Comparison of ENCODE assay signal across 22 cellular contexts in the genomic region with DNA sequence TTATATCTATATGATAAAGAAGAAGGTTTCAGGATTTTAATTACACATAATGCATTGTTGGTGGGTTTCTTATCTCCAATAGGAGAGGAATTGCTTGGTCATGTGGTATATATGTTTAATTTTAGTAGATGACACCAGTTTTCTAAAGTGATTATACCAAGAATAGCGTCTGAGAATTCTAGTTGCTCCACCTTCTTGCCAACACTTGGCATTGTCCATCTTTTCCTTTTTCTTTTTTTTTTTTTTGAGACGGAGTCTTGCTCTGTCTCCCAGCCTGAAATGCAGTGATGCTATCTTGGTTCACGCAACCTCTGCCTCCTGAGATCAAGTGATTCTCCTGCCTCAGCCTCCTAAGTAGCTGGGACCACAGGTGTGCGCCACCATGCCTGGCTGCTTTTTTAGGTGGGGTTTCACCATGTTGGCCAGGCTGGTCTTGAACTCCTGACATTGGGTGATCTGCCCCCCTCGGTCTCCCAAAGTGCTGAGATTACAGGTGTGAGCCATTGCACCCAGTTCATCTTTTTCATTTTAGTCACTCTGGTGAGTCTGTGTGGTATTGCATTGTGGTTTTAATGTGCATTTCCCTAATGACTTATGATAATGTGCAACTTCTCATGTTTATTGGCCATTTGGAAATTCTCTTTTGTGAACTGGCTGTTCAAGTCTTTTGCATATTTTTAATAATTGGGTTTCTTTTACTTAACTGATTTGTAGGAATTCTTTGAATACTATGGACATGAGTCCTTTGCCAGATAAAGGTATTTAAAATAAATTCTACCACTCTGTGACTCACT. TPM values are rescaled to one million over a fixed set of nuclear protein-coding genes. Genes with fewer than 3 reads are reported as not detected.
A peak's percentile ranks its signal among the peaks of the same experiment; 100 is the strongest.
DNase-seq lines count a peak whose midpoint lies in the region; ATAC-seq, FAIRE-seq and TF ChIP-seq lines count a peak whose summit lies in the region.
"Had no signal": no experiment of that assay in that cellular context is flagged by ENCODE, and none has a peak within 500 bp of the region (broad histone marks: within the 10 kb centered on the region; RNA-seq: fewer than 3 reads in every experiment).

No MANE protein-coding gene starts in this region.

- DNase-seq in BJ (ENCODE audit: low read depth) (peak; percentile 35), IMR-90 (peak; percentile 69), astrocyte of the hippocampus (ENCODE audit: low read depth, low spot score) (peak; percentile 37), keratinocyte (ENCODE audit: low read depth, low spot score) (peak; percentile 40), pons (ENCODE audit: low spot score) (no peak), right atrium auricular region (ENCODE audit: low spot score) (no peak)
- DNase-seq in activated CD8-positive, alpha-beta T cell treated with anti-CD3 and anti-CD28 coated beads, Interleukin-2, amount 10 ng/mL, durations not matched to agents 7 days and 5 days: no peak
- DNase-seq: activated CD4-positive, alpha-beta T cell treated with anti-CD3 and anti-CD28 coated beads for 4 hours; activated naive CD4-positive, alpha-beta T cell treated with anti-CD3 and anti-CD28 coated beads, Interleukin-2, amount 50 U/mL, for 16 hours; body of pancreas; CD8-positive, alpha-beta memory T cell; DMS153; effector memory CD8-positive, alpha-beta T cell; H9; naive thymus-derived CD4-positive, alpha-beta T cell; NCI-H146; ovary; SHP77 treated with DMSO at 0.1 percent for 48 hours had no signal

- TF ChIP-seq CTCF in BJ (IDR thresholded peaks at IDR 0.05; ENCODE audit: insufficient read depth, low read depth, low read length) (no peak), IMR-90 (conservative IDR thresholded peaks at IDR 0.05; ENCODE audit: low read depth, low read length) (no peak), keratinocyte (optimal IDR thresholded peaks at IDR 0.05 in 1 of 3, IDR thresholded peaks at IDR 0.05 in 1 of 3, conservative IDR thresholded peaks at IDR 0.05 in 1 of 3; ENCODE audit: extremely low read depth in 1 of 3, insufficient read depth in 2 of 3, low read length in 3 of 3) (no peak), right atrium auricular region (IDR thresholded peaks at IDR 0.05) (no peak)

- H3K4me1 Mint-ChIP-seq in activated CD8-positive, alpha-beta T cell treated with anti-CD3 and anti-CD28 coated beads, Interleukin-2, amount 10 ng/mL, durations not matched to agents 7 days and 5 days (ENCODE audit: low read depth): no peaks in the 10 kb centered on the region
- H3K4me1 Mint-ChIP-seq: CD8-positive, alpha-beta memory T cell; H9; naive thymus-derived CD4-positive, alpha-beta T cell had no signal

- dilution Hi-C loops in IMR-90 (cut with HindIII; ENCODE audit: low sequenced_read_pairs, unreplicated experiment): no loop called here
- dilution Hi-C loops in keratinocyte (cut with MboI; ENCODE audit: extremely low pct_ligation_motif_present, low sequenced_read_pairs): no loop called here

- H3K56ac ChIP-seq in IMR-90 (ENCODE audit: extremely low read depth, insufficient read depth, low read length): no peak overlapping the region

- peak overlapping the region; percentile 39; the same call in 1 of the 2 replicates for H2AK5ac ChIP-seq in IMR-90 (ENCODE audit: low read depth, low read length)

- H3K27me3 ChIP-seq in BJ (ENCODE audit: control insufficient read depth, insufficient read depth, low read length): no peaks in the 10 kb centered on the region
- no peaks in the 10 kb centered on the region; the same call in 1 of the 2 replicates for H3K27me3 ChIP-seq in IMR-90 (ENCODE audit: control insufficient read depth, insufficient read depth, low read length)
- H3K27me3 ChIP-seq in keratinocyte (ENCODE audit: control insufficient read depth, extremely low read depth, insufficient read depth, low read length): no peaks in the 10 kb centered on the region
- no peaks in the 10 kb centered on the region for H3K27me3 ChIP-seq in right atrium auricular region
- H3K27me3 ChIP-seq: body of pancreas, ovary, vagina had no signal

- H4K20me1 ChIP-seq in IMR-90 (ENCODE audit: insufficient read depth, low read length): no peaks in the 10 kb centered on the region
- H4K20me1 ChIP-seq in keratinocyte (ENCODE audit: control insufficient read depth, extremely low read depth, insufficient read depth, low read length): no peaks in the 10 kb centered on the region

- H3K36me3 Mint-ChIP-seq in activated CD8-positive, alpha-beta T cell treated with anti-CD3 and anti-CD28 coated beads, Interleukin-2, amount 10 ng/mL, durations not matched to agents 7 days and 5 days (ENCODE audit: low read depth): no peaks in the 10 kb centered on the region
- H3K36me3 Mint-ChIP-seq: CD8-positive, alpha-beta memory T cell had no signal

- H3K79me1 ChIP-seq in IMR-90 (ENCODE audit: low read depth in 1 of 2, low read length in 2 of 2): no peaks in the 10 kb centered on the region

- H2BK120ac ChIP-seq in IMR-90 (ENCODE audit: low read depth, low read length): no peak overlapping the region

- H3K23ac ChIP-seq in IMR-90 (ENCODE audit: low read depth, low read length): no peak overlapping the region

- H2BK5ac ChIP-seq in IMR-90 (ENCODE audit: low read depth, low read length, poor library complexity, severe bottlenecking): peak overlapping the region; percentile 70

- no peak overlapping the region for H2BK15ac ChIP-seq in IMR-90 (ENCODE audit: low read depth, low read length)

- 90% methylated on average over 2 of the region's 5 CpGs; no CpG with 5 or more reads in 1 of the 2 experiments for WGBS in IMR-90 (ENCODE audit: extremely low coverage in 2 of 2, insufficient read length in 1 of 2), 2 experiments

- peak; percentile 49; the same call in 1 of the 2 replicates for ATAC-seq in IMR-90 (ENCODE audit: low read depth)
- ATAC-seq in activated CD8-positive, alpha-beta T cell treated with anti-CD3 and anti-CD28 coated beads, Interleukin-2, amount 10 ng/mL, durations not matched to agents 7 days and 5 days: no peak
- ATAC-seq: body of pancreas; effector memory CD8-positive, alpha-beta T cell; left lobe of liver; naive thymus-derived CD4-positive, alpha-beta T cell; sciatic nerve had no signal

- no peak overlapping the region for H2AFZ ChIP-seq in IMR-90 (replicated peaks; ENCODE audit: low read length, poor library complexity)
- no peak overlapping the region for H2AFZ ChIP-seq in keratinocyte (ENCODE audit: control insufficient read depth, low read length)

- no peaks in the 10 kb centered on the region for H3K36me3 ChIP-seq in BJ (ENCODE audit: control insufficient read depth, insufficient read depth, low read length)
- H3K36me3 ChIP-seq in IMR-90 (ENCODE audit: control insufficient read depth, insufficient read depth, low read length): no peaks in the 10 kb centered on the region; the same call in 1 of the 2 replicates
- H3K36me3 ChIP-seq in keratinocyte (ENCODE audit: control insufficient read depth in 2 of 2, extremely low read depth in 1 of 2, insufficient read depth in 2 of 2, low read length in 2 of 2): no peaks in the 10 kb centered on the region
- H3K36me3 ChIP-seq in right atrium auricular region: no peaks in the 10 kb centered on the region
- H3K36me3 ChIP-seq: ovary, vagina had no signal

- no peak overlapping the region for H3K9ac ChIP-seq in IMR-90 (ENCODE audit: low read depth, low read length)
- H3K9ac ChIP-seq in keratinocyte (ENCODE audit: control insufficient read depth, extremely low read depth, insufficient read depth, low read length): no peak overlapping the region

- no peak overlapping the region for H2AK9ac ChIP-seq in IMR-90 (replicated peaks; ENCODE audit: low read depth, low read length, poor library complexity)

- no peak overlapping the region for H3K4me3 Mint-ChIP-seq in activated CD8-positive, alpha-beta T cell treated with anti-CD3 and anti-CD28 coated beads, Interleukin-2, amount 10 ng/mL, durations not matched to agents 7 days and 5 days
- H3K4me3 Mint-ChIP-seq: CD8-positive, alpha-beta memory T cell; effector memory CD8-positive, alpha-beta T cell; H9; naive thymus-derived CD4-positive, alpha-beta T cell had no signal

- FAIRE-seq in keratinocyte (lab: Jason Lieb, UNC): no peak
- FAIRE-seq: colon had no signal

- in situ Hi-C loops in IMR-90 (cut with MboI; ENCODE audit: low sequenced_read_pairs): no loop called here

- no peak overlapping the region for H4K91ac ChIP-seq in IMR-90 (ENCODE audit: insufficient read depth, low read depth, low read length)

- H3K9me3 Mint-ChIP-seq in activated CD8-positive, alpha-beta T cell treated with anti-CD3 and anti-CD28 coated beads, Interleukin-2, amount 10 ng/mL, durations not matched to agents 7 days and 5 days (ENCODE audit: insufficient read depth): peaks cover 6% of the 10 kb centered on the region
- H3K9me3 Mint-ChIP-seq: effector memory CD8-positive, alpha-beta T cell had no signal

- CTCF ChIA-PET in BJ (lab: Yijun Ruan, JAX) (no interaction called here), IMR-90 (lab: Yijun Ruan, JAX) (no interaction called here)
- CTCF ChIA-PET in activated CD8-positive, alpha-beta T cell treated with anti-CD3 and anti-CD28 coated beads, Interleukin-2, amount 10 ng/mL, durations not matched to agents 7 days and 5 days (lab: Charles Lee): no interaction called here

- no TSS peak for BruUV-seq in IMR-90 (replicated peaks; lab: Mats Ljungman, UMichigan)

- H4K8ac ChIP-seq in IMR-90 (ENCODE audit: low read depth in 2 of 2, low read length in 2 of 2): no peak overlapping the region

- H3K4me1 ChIP-seq in IMR-90 (ENCODE audit: control insufficient read depth, insufficient read depth, low read length): no peaks in the 10 kb centered on the region
- no peaks in the 10 kb centered on the region for H3K4me1 ChIP-seq in keratinocyte (ENCODE audit: control insufficient read depth, extremely low read depth, insufficient read depth, low read length)
- H3K4me1 ChIP-seq in right atrium auricular region: no peaks in the 10 kb centered on the region
- H3K4me1 ChIP-seq: body of pancreas, vagina had no signal

- H3K4me2 ChIP-seq in IMR-90 (ENCODE audit: low read depth, low read length) (no peak overlapping the region), keratinocyte (ENCODE audit: control insufficient read depth, extremely low read depth, insufficient read depth, low read depth, low read length) (no peak overlapping the region)

- no peak for TF ChIP-seq RAD21 in IMR-90 (IDR thresholded peaks at IDR 0.05; ENCODE audit: low read length)

- no peak overlapping the region for H2BK20ac ChIP-seq in IMR-90 (ENCODE audit: low read depth, low read length)

- H3K9me3 ChIP-seq in IMR-90 (ENCODE audit: control insufficient read depth, insufficient read depth, low read length) (0 out of 2 replicates have a peak, but pooled peaks cover 3% of the 10 kb centered on the region), keratinocyte (ENCODE audit: control insufficient read depth, low read depth, low read length) (no peaks in the 10 kb centered on the region), right atrium auricular region (peaks cover 0 to 14% of the 10 kb centered on the region in 2 donors)
- H3K9me3 ChIP-seq: body of pancreas, ovary, vagina had no signal

- POLR2A ChIA-PET in BJ (lab: Charles Lee): no interaction called here
- POLR2A ChIA-PET in IMR-90 (lab: Charles Lee; ENCODE audit: unreplicated experiment): no interaction called here
- POLR2A ChIA-PET in activated CD8-positive, alpha-beta T cell treated with anti-CD3 and anti-CD28 coated beads, Interleukin-2, amount 10 ng/mL, durations not matched to agents 7 days and 5 days (lab: Charles Lee): no interaction called here

- H3K4me3 ChIP-seq in BJ (ENCODE audit: low read depth, low read length) (no peak overlapping the region), IMR-90 (ENCODE audit: insufficient read depth, low read depth, low read length) (no peak overlapping the region), keratinocyte (ENCODE audit: control insufficient read depth in 2 of 3, extremely low read depth in 1 of 3, insufficient read depth in 2 of 3, low read depth in 1 of 3, low read length in 3 of 3) (no peak overlapping the region), right atrium auricular region (no peak overlapping the region)
- H3K4me3 ChIP-seq: body of pancreas, ovary, vagina had no signal

- no peaks in the 10 kb centered on the region for H3K79me2 ChIP-seq in keratinocyte (ENCODE audit: control insufficient read depth, insufficient read depth, low read length)

- intact Hi-C loops in IMR-90 (cut with micrococcal nuclease): no loop called here

- no peak overlapping the region for H3K14ac ChIP-seq in IMR-90 (replicated peaks; ENCODE audit: low read depth, low read length)

- no peak overlapping the region for H4K5ac ChIP-seq in IMR-90 (ENCODE audit: low read depth, low read length)

- no peak overlapping the region for H3K4ac ChIP-seq in IMR-90 (ENCODE audit: low read depth, low read length)

- H3K27ac Mint-ChIP-seq in activated CD8-positive, alpha-beta T cell treated with anti-CD3 and anti-CD28 coated beads, Interleukin-2, amount 10 ng/mL, durations not matched to agents 7 days and 5 days: no peak overlapping the region
- H3K27ac Mint-ChIP-seq: CD8-positive, alpha-beta memory T cell; effector memory CD8-positive, alpha-beta T cell; H9; naive thymus-derived CD4-positive, alpha-beta T cell had no signal

- H3K18ac ChIP-seq in IMR-90 (ENCODE audit: low read depth, low read length): no peak overlapping the region

- no peaks in the 10 kb centered on the region for H3K9me1 ChIP-seq in IMR-90 (ENCODE audit: insufficient read depth, low read length)
- H3K9me1 ChIP-seq in keratinocyte (ENCODE audit: control insufficient read depth, extremely low read depth, insufficient read depth, low read length): no peaks in the 10 kb centered on the region

- H3K27ac ChIP-seq in IMR-90 (ENCODE audit: insufficient read depth, low read length) (no peak overlapping the region), keratinocyte (ENCODE audit: control insufficient read depth, insufficient read depth, low read length) (no peak overlapping the region), right atrium auricular region (no peak overlapping the region)
- H3K27ac ChIP-seq: body of pancreas, ovary, vagina had no signal

- no peak for TF ChIP-seq POLR2A in IMR-90 (IDR thresholded peaks at IDR 0.05; ENCODE audit: low read depth, low read length)

- no peaks in the 10 kb centered on the region for H3K27me3 Mint-ChIP-seq in activated CD8-positive, alpha-beta T cell treated with anti-CD3 and anti-CD28 coated beads, Interleukin-2, amount 10 ng/mL, durations not matched to agents 7 days and 5 days (ENCODE audit: low read depth)
- H3K27me3 Mint-ChIP-seq: CD8-positive, alpha-beta memory T cell; effector memory CD8-positive, alpha-beta T cell had no signal

RNA-seq across cellular contexts. Expression of a gene that starts 37.3 kb away (rescaled TPM):
- polyA plus RNA-seq in BJ (2011; rRNA removed) (19.2 and 31.8 TPM in 2 replicates), IMR-90 (2012; rRNA removed) (17.0 and 25.8 TPM in 2 replicates), keratinocyte (10.3 to 16.6 TPM (median 11.0 TPM) in 3 replicates)
- polyA minus RNA-seq in BJ (2011; rRNA and poly(A)+ RNA removed): 14.0 and 14.2 TPM in 2 replicates
- total RNA-seq in IMR-90 (2012; rRNA removed) (32.2 and 56.5 TPM in 2 replicates), right atrium auricular region (10 to 100 TPM; 12.0 to 21.3 TPM)
- polyA plus RNA-seq in IMR-90 (2012; cell fraction: cytosol; rRNA removed): 4.5 and 7.7 TPM in 2 replicates
- 5.6 and 47.4 TPM in 2 replicates for polyA plus RNA-seq in IMR-90 (2012; cell fraction: nucleus; rRNA removed; ENCODE audit: low replicate concordance)
- 4.8 TPM for polyA plus RNA-seq in keratinocyte (2011; ENCODE audit: low read depth)
- polyA plus RNA-seq in keratinocyte (2011; cell fraction: cytosol; rRNA removed): 8.1 and 13.5 TPM in 2 replicates
- polyA plus RNA-seq in keratinocyte (2011; cell fraction: nucleus; rRNA removed): 28.6 and 35.9 TPM in 2 replicates
- 4.1 and 10.1 TPM in 2 replicates for polyA plus RNA-seq in keratinocyte (2012; ENCODE audit: low replicate concordance)
- 2.2 to 22.2 TPM (median 8.0 TPM) in 3 replicates for polyA minus RNA-seq in keratinocyte
- polyA minus RNA-seq in keratinocyte (2011; cell fraction: cytosol; rRNA and poly(A)+ RNA removed): 7.5 TPM
- polyA minus RNA-seq in keratinocyte (2011; cell fraction: nucleus; rRNA and poly(A)+ RNA removed): 5.6 and 9.5 TPM in 2 replicates
- total RNA-seq in activated CD8-positive, alpha-beta T cell treated with anti-CD3 and anti-CD28 coated beads, Interleukin-2, amount 10 ng/mL, durations not matched to agents 7 days and 5 days: 10 to 100 TPM; 37.0 to 39.0 TPM

RNA-seq across cellular contexts. Expression of a gene that starts 48.9 kb away (rescaled TPM):
- polyA plus RNA-seq in BJ (2011; rRNA removed): 0.47 and 0.54 TPM in 2 replicates
- 0.43 and 1.0 TPM in 2 replicates for polyA minus RNA-seq in BJ (2011; rRNA and poly(A)+ RNA removed)
- total RNA-seq in IMR-90 (2012; rRNA removed): under 0.01 TPM in 1 of 2 replicates, not detected in the other
- polyA plus RNA-seq in IMR-90 (2012; rRNA removed): 0.41 and 0.55 TPM in 2 replicates
- 0.05 and 0.19 TPM in 2 replicates for polyA plus RNA-seq in IMR-90 (2012; cell fraction: cytosol; rRNA removed)
- 1.3 and 2.6 TPM in 2 replicates for polyA plus RNA-seq in IMR-90 (2012; cell fraction: nucleus; rRNA removed; ENCODE audit: low replicate concordance)
- 0.18 to 0.30 TPM (median 0.27 TPM) in 3 replicates for polyA plus RNA-seq in keratinocyte
- polyA plus RNA-seq in keratinocyte (2011; ENCODE audit: low read depth): not detected
- polyA plus RNA-seq in keratinocyte (2011; cell fraction: cytosol; rRNA removed): 0.06 TPM in 1 of 2 replicates, not detected in the other
- polyA plus RNA-seq in keratinocyte (2011; cell fraction: nucleus; rRNA removed): 0.71 and 1.3 TPM in 2 replicates
- 0.45 TPM in 1 of 2 replicates, not detected in the other for polyA plus RNA-seq in keratinocyte (2012; ENCODE audit: low replicate concordance)
- 0.80 TPM in 1 of 3 replicates, not detected in the others for polyA minus RNA-seq in keratinocyte
- not detected for polyA minus RNA-seq in keratinocyte (2011; cell fraction: cytosol; rRNA and poly(A)+ RNA removed)
- not detected in 2 replicates for polyA minus RNA-seq in keratinocyte (2011; cell fraction: nucleus; rRNA and poly(A)+ RNA removed)
- 1 to 10 TPM in 1 of 2 donors, not detected in 1; 1.9 TPM for total RNA-seq in right atrium auricular region
- total RNA-seq in activated CD8-positive, alpha-beta T cell treated with anti-CD3 and anti-CD28 coated beads, Interleukin-2, amount 10 ng/mL, durations not matched to agents 7 days and 5 days: not detected
- total RNA-seq: CD8-positive, alpha-beta memory T cell; naive thymus-derived CD4-positive, alpha-beta T cell had no signal
- polyA plus RNA-seq: CD8-positive, alpha-beta memory T cell; naive thymus-derived CD4-positive, alpha-beta T cell had no signal

RNA-seq across cellular contexts. Expression of a gene that starts 50.5 kb away (rescaled TPM):
- polyA plus RNA-seq in BJ (2011; rRNA removed): 6.9 and 8.9 TPM in 2 replicates
- polyA minus RNA-seq in BJ (2011; rRNA and poly(A)+ RNA removed): 4.1 and 7.4 TPM in 2 replicates
- 7.3 and 7.5 TPM in 2 replicates for total RNA-seq in IMR-90 (2012; rRNA removed)
- 11.1 and 12.0 TPM in 2 replicates for polyA plus RNA-seq in IMR-90 (2012; rRNA removed)
- 4.5 and 13.6 TPM in 2 replicates for polyA plus RNA-seq in IMR-90 (2012; cell fraction: cytosol; rRNA removed)
- polyA plus RNA-seq in IMR-90 (2012; cell fraction: nucleus; rRNA removed; ENCODE audit: low replicate concordance): 12.0 and 17.7 TPM in 2 replicates
- 6.3 to 13.0 TPM (median 9.9 TPM) in 3 replicates for polyA plus RNA-seq in keratinocyte
- polyA plus RNA-seq in keratinocyte (2011; ENCODE audit: low read depth): 0.92 TPM
- polyA plus RNA-seq in keratinocyte (2011; cell fraction: cytosol; rRNA removed): 8.2 and 12.5 TPM in 2 replicates
- polyA plus RNA-seq in keratinocyte (2011; cell fraction: nucleus; rRNA removed): 4.6 and 6.5 TPM in 2 replicates
- polyA plus RNA-seq in keratinocyte (2012; ENCODE audit: low replicate concordance): 1.8 and 12.4 TPM in 2 replicates
- 2.8 to 12.8 TPM (median 6.3 TPM) in 3 replicates for polyA minus RNA-seq in keratinocyte
- polyA minus RNA-seq in keratinocyte (2011; cell fraction: cytosol; rRNA and poly(A)+ RNA removed): 10.6 TPM
- polyA minus RNA-seq in keratinocyte (2011; cell fraction: nucleus; rRNA and poly(A)+ RNA removed): 2.5 and 3.4 TPM in 2 replicates
- total RNA-seq in right atrium auricular region: 10 to 100 TPM in 1 of 2 donors, 1 to 10 TPM in 1; 2.2 to 19.3 TPM
- not detected for total RNA-seq in activated CD8-positive, alpha-beta T cell treated with anti-CD3 and anti-CD28 coated beads, Interleukin-2, amount 10 ng/mL, durations not matched to agents 7 days and 5 days
- total RNA-seq: naive thymus-derived CD4-positive, alpha-beta T cell had no signal
- polyA plus RNA-seq: CD8-positive, alpha-beta memory T cell; naive thymus-derived CD4-positive, alpha-beta T cell had no signal

RNA-seq across cellular contexts. Expression of a gene that starts 56.0 kb away (rescaled TPM):
- 19.0 and 20.3 TPM in 2 replicates for polyA plus RNA-seq in BJ (2011; rRNA removed)
- 28.9 and 34.0 TPM in 2 replicates for polyA minus RNA-seq in BJ (2011; rRNA and poly(A)+ RNA removed)
- total RNA-seq in IMR-90 (2012; rRNA removed): 23.1 and 25.5 TPM in 2 replicates
- polyA plus RNA-seq in IMR-90 (2012; rRNA removed): 17.2 and 18.8 TPM in 2 replicates
- 6.5 and 10.6 TPM in 2 replicates for polyA plus RNA-seq in IMR-90 (2012; cell fraction: cytosol; rRNA removed)
- polyA plus RNA-seq in IMR-90 (2012; cell fraction: nucleus; rRNA removed; ENCODE audit: low replicate concordance): 74.8 and 84.4 TPM in 2 replicates
- polyA plus RNA-seq in keratinocyte: 10.4 to 14.4 TPM (median 12.7 TPM) in 3 replicates
- 6.2 TPM for polyA plus RNA-seq in keratinocyte (2011; ENCODE audit: low read depth)
- polyA plus RNA-seq in keratinocyte (2011; cell fraction: cytosol; rRNA removed): 10.5 and 10.7 TPM in 2 replicates
- 19.9 and 26.7 TPM in 2 replicates for polyA plus RNA-seq in keratinocyte (2011; cell fraction: nucleus; rRNA removed)
- polyA plus RNA-seq in keratinocyte (2012; ENCODE audit: low replicate concordance): 6.9 and 11.3 TPM in 2 replicates
- 17.2 to 31.3 TPM (median 26.3 TPM) in 3 replicates for polyA minus RNA-seq in keratinocyte
- polyA minus RNA-seq in keratinocyte (2011; cell fraction: cytosol; rRNA and poly(A)+ RNA removed): 3.3 TPM
- 6.9 and 14.8 TPM in 2 replicates for polyA minus RNA-seq in keratinocyte (2011; cell fraction: nucleus; rRNA and poly(A)+ RNA removed)
- 10 to 100 TPM; 14.4 to 18.2 TPM for total RNA-seq in right atrium auricular region
- total RNA-seq in activated CD8-positive, alpha-beta T cell treated with anti-CD3 and anti-CD28 coated beads, Interleukin-2, amount 10 ng/mL, durations not matched to agents 7 days and 5 days: 10 to 100 TPM; 10.0 to 11.2 TPM

Comparison
In these comparisons a context has a peak if more than half of its experiments do, and no peak if none do; other contexts are left out.
1. DNase-seq: peak in BJ (single experiment), IMR-90 (single experiment), astrocyte of the hippocampus (single experiment) and keratinocyte (single experiment); none in pons (single experiment), right atrium auricular region (single experiment) and activated CD8-positive, alpha-beta T cell treated with anti-CD3 and anti-CD28 coated beads, Interleukin-2, amount 10 ng/mL, durations not matched to agents 7 days and 5 days (single experiment).